ENCODE assay signal across 20 cellular contexts in genomic region chr11:121636341-121637176, GRCh38.
DNase-seq lines count a peak whose midpoint lies in the region; ATAC-seq and TF ChIP-seq lines count a peak whose summit lies in the region.
"Had no signal": no experiment of that assay in that cellular context is flagged by ENCODE, and none has a peak within 500 bp of the region (broad histone marks: within the 10 kb centered on the region; RNA-seq: fewer than 3 reads in every experiment).

No MANE protein-coding gene starts in this region.

- H3K4me2 ChIP-seq in GM23338 = peak overlapping the region; percentile 25
- H3K4me2 ChIP-seq: PC-9 had no signal

- no peaks in the 10 kb centered on the region for H3K36me3 ChIP-seq in GM23338 (ENCODE audit: insufficient read depth)
- peaks cover 0 to 27% (median 5%) of the 10 kb centered on the region in 6 donors for H3K36me3 ChIP-seq in spleen
- H3K36me3 ChIP-seq: MG63 had no signal

- peaks cover 16% of the 10 kb centered on the region for H3K4me1 Mint-ChIP-seq in GM23338
- H3K4me1 Mint-ChIP-seq in T-helper 17 cell = peaks cover 2% of the 10 kb centered on the region
- H3K4me1 Mint-ChIP-seq: B cell had no signal

- no peaks in the 10 kb centered on the region for H3F3A ChIP-seq in GM23338 (replicated peaks; ENCODE audit: low read depth)

- no peaks in the 10 kb centered on the region for H3K79me2 ChIP-seq in GM23338 (replicated peaks; ENCODE audit: insufficient read depth)

- no peak for TF ChIP-seq RAD21 in Ishikawa (IDR thresholded peaks at IDR 0.05; ENCODE audit: low read depth)

- H3K9me3 ChIP-seq in T-helper 17 cell (ENCODE audit: control insufficient read depth, low read length, poor library complexity, severe bottlenecking) (no peaks in the 10 kb centered on the region), spleen (no peaks in the 10 kb centered on the region)
- H3K9me3 ChIP-seq: MG63 had no signal

- intact Hi-C loops in spleen (cut with DNase I; ENCODE audit: low total_unique reads) = no loop called here

- H3K4me1 ChIP-seq in GM23338 (ENCODE audit: insufficient read depth) (peaks cover 32% of the 10 kb centered on the region), spleen (no peaks in the 10 kb centered on the region)

- no peaks in the 10 kb centered on the region for H3K9me3 Mint-ChIP-seq in GM23338

- no peak overlapping the region for H3K4me3 Mint-ChIP-seq in GM23338
- no peak overlapping the region for H3K4me3 Mint-ChIP-seq in T-helper 17 cell
- H3K4me3 Mint-ChIP-seq: B cell had no signal

- TF ChIP-seq CTCF in GM23338 (conservative IDR thresholded peaks at IDR 0.05; ENCODE audit: low read depth in 2 of 2) = no peak
- TF ChIP-seq CTCF in spleen (IDR thresholded peaks at IDR 0.05 in 8 of 11, conservative IDR thresholded peaks at IDR 0.05 in 3 of 11) = no peak

- no peak for TF ChIP-seq POLR2A in spleen (IDR thresholded peaks at IDR 0.05)

- H2AFZ ChIP-seq in GM23338 = no peak overlapping the region
- H2AFZ ChIP-seq: PC-9 had no signal

- H3K27ac ChIP-seq in GM23338 (ENCODE audit: low read depth) (peak overlapping the region; percentile 22; the same call in 1 of the 2 replicates), spleen (no peak overlapping the region)
- H3K27ac ChIP-seq: PC-9, RWPE1 had no signal

- H3K36me3 Mint-ChIP-seq in GM23338 (ENCODE audit: low read depth) = no peaks in the 10 kb centered on the region; the same call in 2 of the 3 replicates
- H3K36me3 Mint-ChIP-seq in T-helper 17 cell (ENCODE audit: low read depth) = peaks cover under 1% of the 10 kb centered on the region

- H3K27me3 Mint-ChIP-seq in GM23338 (ENCODE audit: insufficient read depth, low read depth, poor library complexity) (peaks cover 4% of the 10 kb centered on the region), T-helper 17 cell (no peaks in the 10 kb centered on the region)
- H3K27me3 Mint-ChIP-seq: B cell had no signal

- H3K27me3 ChIP-seq in GM23338 (ENCODE audit: insufficient read depth) (no peaks in the 10 kb centered on the region), spleen (replicated peaks in 1 of 7) (no peaks in the 10 kb centered on the region)
- H3K27me3 ChIP-seq: MG63 had no signal

- H3K4me3 ChIP-seq in GM23338 = no peak overlapping the region
- H3K4me3 ChIP-seq in spleen = no peak overlapping the region
- H3K4me3 ChIP-seq: MG63, PC-9 had no signal

- no peaks in the 10 kb centered on the region for H4K20me1 ChIP-seq in GM23338 (replicated peaks; ENCODE audit: insufficient read depth)

- no peak for DNase-seq in GM23338 (ENCODE audit: low spot score)
- DNase-seq in T-helper 17 cell = no peak
- peak; percentile 39 for DNase-seq in fibroblast of peridontal ligament (ENCODE audit: extremely low read depth)
- no peak for DNase-seq in NCI-H1417 treated with DMSO at 0.1 percent for 48 hours (lab: John Stamatoyannopoulos, UW)
- no peak for DNase-seq in spleen
- no peak for DNase-seq in DMS79 treated with DMSO at 0.1 percent for 48 hours (lab: John Stamatoyannopoulos, UW)
- DNase-seq: DND-41; Karpas-422; MG63; NCI-H187 treated with DMSO at 0.1 percent for 48 hours; NCI-H748 treated with DMSO at 0.1 percent for 48 hours; NK-92 treated with Interleukin-12 subunit alpha and Interleukin-12 subunit beta, amount 100 ng/mL, for 24 hours; SIG-M5; T-helper 1 cell; T1000 had no signal

- TF ChIP-seq EP300 in Ishikawa (IDR thresholded peaks at IDR 0.05; ENCODE audit: borderline replicate concordance) = no peak

- H3K27ac Mint-ChIP-seq in GM23338 (no peak overlapping the region), T-helper 17 cell (peak overlapping the region; percentile 84)
- H3K27ac Mint-ChIP-seq: B cell had no signal

- H3K9me2 ChIP-seq in GM23338 (ENCODE audit: insufficient read depth) = no peaks in the 10 kb centered on the region

- 63 to 93% (median 80%) methylated on average over 6 of the region's 6 CpGs for WGBS in spleen, 5 donors

- ATAC-seq in GM23338 = no peak
- ATAC-seq in T-helper 17 cell = no peak
- ATAC-seq: SK-N-SH treated with all-trans-retinoic acid at 6 μM for 48 hours had no signal

TF ChIP-seq in GM23338, 12 proteins besides CTCF, POLR2A, EP300 and RAD21 (continues in another document):
- TF ChIP-seq NANOG (IDR thresholded peaks at IDR 0.05; ENCODE audit: borderline replicate concordance) (no peak), REST (IDR thresholded peaks at IDR 0.05; ENCODE audit: unreplicated experiment) (no peak), STAT1 (IDR thresholded peaks at IDR 0.05; ENCODE audit: unreplicated experiment) (no peak)

TF ChIP-seq in Ishikawa, 13 proteins besides CTCF, POLR2A, EP300 and RAD21:
- TF ChIP-seq TAF1 (IDR thresholded peaks at IDR 0.05; ENCODE audit: low read depth) (no peak), CEBPB (IDR thresholded peaks at IDR 0.05) (peak; percentile 11; the same call in 1 of the 2 replicates)
